In genomic region chrY:14523881-14524245, GRCh38 we compare ENCODE assay signal across 10 cellular contexts. TPM values are rescaled to one million over a fixed set of nuclear protein-coding genes. Genes with fewer than 3 reads are reported as not detected.
DNase-seq lines count a peak whose midpoint lies in the region; ATAC-seq, FAIRE-seq and TF ChIP-seq lines count a peak whose summit lies in the region.
"Had no signal": no experiment of that assay in that cellular context is flagged by ENCODE, and none has a peak within 500 bp of the region (broad histone marks: within the 10 kb centered on the region; RNA-seq: fewer than 3 reads in every experiment).

No MANE protein-coding gene starts in this region.

- peak overlapping the region; percentile 81 for H3K9ac ChIP-seq in HepG2 (ENCODE audit: insufficient read depth, low read depth, low read length)

- POLR2A ChIA-PET in HepG2 (lab: Yijun Ruan, JAX), result interaction anchor here (0.6 kb wide), 1 partner anchor 1862 kb away, joined by 4 read pairs; no protein-coding TSS in a partner anchor
- POLR2A ChIA-PET in RWPE1 (lab: Yijun Ruan, JAX; ENCODE audit: low non-redundant PET), result no interaction called here

- H3K4me3 ChIP-seq in ACC112 (ENCODE audit: low read depth, low read length), result peak overlapping the region; percentile 77
- H3K4me3 ChIP-seq in HepG2 (replicated peaks in 1 of 3; ENCODE audit: insufficient read depth in 1 of 3, low read depth in 2 of 3, low read length in 3 of 3), result peak overlapping the region; percentile 59 to 78 (median 76); a peak in 5 of 6 replicates
- H3K4me3 ChIP-seq: hepatocyte, SK-N-MC had no signal

- no peak for TF ChIP-seq POLR2A in HepG2 (IDR thresholded peaks at IDR 0.05; ENCODE audit: insufficient read depth in 1 of 2, low read depth in 2 of 2, low read length in 2 of 2)

- no peak for FAIRE-seq in HepG2 (lab: Jason Lieb, UNC)

- in situ Hi-C loops in HepG2 (cut with HindIII; ENCODE audit: extremely low pct_ligation_motif_present, low pct_unique_long_range_greater_than_20kb), result no loop called here

- no CpG with 5 or more reads among the region's 21 CpGs for WGBS in HepG2 (ENCODE audit: low lambda C conversion rate)

- H3K9me3 ChIP-seq in HepG2 (ENCODE audit: low read length), result no peaks in the 10 kb centered on the region

- H3K27ac ChIP-seq in ACC112 (ENCODE audit: low read depth, low read length) (no peak overlapping the region), HepG2 (ENCODE audit: extremely low read length, insufficient read depth, low read length) (no peak overlapping the region), RWPE1 (no peak overlapping the region)
- H3K27ac ChIP-seq: hepatocyte, SK-N-MC had no signal

- intact Hi-C loops in HepG2 (cut with micrococcal nuclease; ENCODE audit: unreplicated experiment), result loop anchor here (2.0 kb wide), 1 partner anchor 943 kb away; no protein-coding TSS in a partner anchor

- TSS peak; percentile 84 for BruUV-seq in HepG2 (replicated peaks; lab: Mats Ljungman, UMichigan)

- no peaks in the 10 kb centered on the region for H3K4me1 ChIP-seq in ACC112 (ENCODE audit: control insufficient read depth, insufficient read depth, low read length, unreplicated experiment)
- H3K4me1 ChIP-seq in HepG2 (ENCODE audit: insufficient read depth, low read length), result peaks cover 19% of the 10 kb centered on the region

- CTCF ChIA-PET in HepG2 (lab: Yijun Ruan, JAX; ENCODE audit: low intra/inter-chr PET ratio, low total read pairs) (no interaction called here), RWPE1 (lab: Yijun Ruan, JAX) (no interaction called here)

- peak overlapping the region; percentile 74 for H3K4me2 ChIP-seq in HepG2 (ENCODE audit: low read depth, low read length)
- H3K4me2 ChIP-seq: hepatocyte had no signal

- TF ChIP-seq EP300 in HepG2 (IDR thresholded peaks at IDR 0.05; ENCODE audit: low read depth in 2 of 2, low read length in 2 of 2) (no peak), HepG2 (CRISPR knock-in tag; IDR thresholded peaks at IDR 0.05; ENCODE audit: borderline replicate concordance) (no peak)

- H3K27me3 ChIP-seq in ACC112 (ENCODE audit: insufficient read depth, low read length) (no peaks in the 10 kb centered on the region), HepG2 (ENCODE audit: control insufficient read depth in 1 of 2, insufficient read depth in 2 of 2, low read length in 2 of 2) (no peaks in the 10 kb centered on the region; a peak in 1 of 5 replicates)
- H3K27me3 ChIP-seq: hepatocyte had no signal

- peak overlapping the region; percentile 50 for H2AFZ ChIP-seq in ACC112 (ENCODE audit: low read length, unreplicated experiment)
- H2AFZ ChIP-seq in HepG2 (ENCODE audit: low read length), result no peak overlapping the region
- H2AFZ ChIP-seq: hepatocyte had no signal

- no peak for TF ChIP-seq RAD21 in HepG2 (CRISPR knock-in tag; IDR thresholded peaks at IDR 0.05)

- H3K36me3 ChIP-seq in ACC112 (ENCODE audit: insufficient read depth, low read length) (no peaks in the 10 kb centered on the region), HepG2 (replicated peaks in 1 of 2; ENCODE audit: control insufficient read depth in 1 of 2, insufficient read depth in 2 of 2, low read length in 2 of 2) (no peaks in the 10 kb centered on the region)

- ATAC-seq in GM19372 (IDR thresholded peaks at IDR 0.05; ENCODE audit: low read depth, unreplicated experiment) (peak; percentile 7), HepG2 (peak; percentile 49; the same call in 2 of the 3 replicates), HG02970 (IDR thresholded peaks at IDR 0.05; ENCODE audit: low FRiP score, unreplicated experiment) (no peak)

- TF ChIP-seq CTCF in HepG2 (CRISPR knock-in tag; IDR thresholded peaks at IDR 0.05) (no peak), RWPE1 (conservative IDR thresholded peaks at IDR 0.05; ENCODE audit: low read depth) (no peak)

- H3K79me2 ChIP-seq in ACC112 (ENCODE audit: control insufficient read depth, insufficient read depth, low read length, unreplicated experiment) (peaks cover 2% of the 10 kb centered on the region), HepG2 (ENCODE audit: insufficient read depth, low read length) (peaks cover 14% of the 10 kb centered on the region)
- H3K79me2 ChIP-seq: hepatocyte had no signal

- H4K20me1 ChIP-seq in HepG2 (ENCODE audit: insufficient read depth, low read length), result no peaks in the 10 kb centered on the region; the same call in 1 of the 2 replicates

- peak; percentile 12 to 28 for DNase-seq in activated CD4-positive, alpha-beta T cell treated with anti-CD3 and anti-CD28 coated beads, Interleukin-2, amount 50 U/mL, for 48 hours
- DNase-seq in HepG2 (ENCODE audit: low spot score) (no peak), RWPE1 (ENCODE audit: low spot score) (no peak), ureter (ENCODE audit: low spot score) (no peak)
- DNase-seq in effector CD8-positive, alpha-beta T cell (lab: John Stamatoyannopoulos, UW), result no peak

TF ChIP-seq in HepG2, 621 proteins besides CTCF, POLR2A, EP300 and RAD21 (continues in another document):
- TF ChIP-seq MAFF (IDR thresholded peaks at IDR 0.05; ENCODE audit: low read depth, low read length) (no peak), NFE2L2 (IDR thresholded peaks at IDR 0.05; ENCODE audit: low read length) (no peak), AFF4 (CRISPR knock-in tag; IDR thresholded peaks at IDR 0.05) (no peak), SALL1 (CRISPR knock-in tag; IDR thresholded peaks at IDR 0.05) (no peak), FIP1L1 (IDR thresholded peaks at IDR 0.05; ENCODE audit: borderline replicate concordance, insufficient read depth, low read depth, low read length) (no peak), ZNF230 (CRISPR knock-in tag; IDR thresholded peaks at IDR 0.05) (no peak), ZNF839 (CRISPR knock-in tag; IDR thresholded peaks at IDR 0.05; ENCODE audit: borderline replicate concordance) (no peak)

RNA-seq across cellular contexts. Expression of gene NLGN4Y, which starts 0.5 kb away (rescaled TPM):
- total RNA-seq in HepG2 (2016; rRNA removed; fragmentation: Illumina TruSeq; extraction: Trizol) (13.0 and 16.5 TPM in 2 replicates), ureter (not detected)
- 27.6 and 28.7 TPM in 2 replicates for total RNA-seq in HepG2 (2016; cell fraction: cytosol; rRNA removed; fragmentation: Illumina TruSeq; extraction: Trizol; ENCODE audit: low read depth)
- total RNA-seq in HepG2 (2016; cell fraction: insoluble cytoplasmic fraction; rRNA removed; fragmentation: Illumina TruSeq; extraction: Trizol), result 10.5 and 15.3 TPM in 2 replicates
- 16.0 and 17.7 TPM in 2 replicates for total RNA-seq in HepG2 (2016; cell fraction: membrane; rRNA removed; fragmentation: Illumina TruSeq; extraction: Trizol)
- total RNA-seq in HepG2 (2016; cell fraction: nucleus; rRNA removed; fragmentation: Illumina TruSeq; extraction: Trizol), result 32.7 and 36.3 TPM in 2 replicates
- polyA plus RNA-seq in HepG2 (2011; rRNA removed), result 6.0 and 6.6 TPM in 2 replicates
- polyA plus RNA-seq in HepG2 (2011; cell fraction: cytosol; rRNA removed), result 7.5 and 9.3 TPM in 2 replicates
- polyA plus RNA-seq in HepG2 (2011; cell fraction: nucleus; rRNA removed), result 6.6 and 7.8 TPM in 2 replicates
- polyA plus RNA-seq in HepG2 (2012), result 7.6 and 9.9 TPM in 2 replicates
- 4.0 and 4.1 TPM in 2 replicates for polyA plus RNA-seq in HepG2 (2016; cell fraction: cytosol; fragmentation: Illumina TruSeq; extraction: Trizol; ENCODE audit: low read depth)
- polyA plus RNA-seq in HepG2 (2016; cell fraction: insoluble cytoplasmic fraction; fragmentation: Illumina TruSeq; extraction: Trizol; ENCODE audit: low read depth), result 4.2 and 6.0 TPM in 2 replicates
- 3.2 and 4.4 TPM in 2 replicates for polyA plus RNA-seq in HepG2 (2016; cell fraction: membrane; fragmentation: Illumina TruSeq; extraction: Trizol; ENCODE audit: low read depth)
- 6.1 and 7.8 TPM in 2 replicates for polyA plus RNA-seq in HepG2 (2016; cell fraction: nucleus; fragmentation: Illumina TruSeq; extraction: Trizol; ENCODE audit: insufficient read depth, low read depth)
- polyA minus RNA-seq in HepG2 (2011; rRNA and poly(A)+ RNA removed; ENCODE audit: low replicate concordance), result 50.9 TPM in 1 of 2 replicates, not detected in the other
- 9.8 and 12.3 TPM in 2 replicates for polyA minus RNA-seq in HepG2 (2011; cell fraction: cytosol; rRNA and poly(A)+ RNA removed)
- 54.1 and 74.3 TPM in 2 replicates for polyA minus RNA-seq in HepG2 (2011; cell fraction: nucleus; rRNA and poly(A)+ RNA removed)
- total RNA-seq: hepatocyte had no signal
- polyA plus RNA-seq: hepatocyte had no signal

Comparison
In these comparisons a context has a peak if more than half of its experiments do, and no peak if none do; other contexts are left out.
1. DNase-seq: peak in activated CD4-positive, alpha-beta T cell treated with anti-CD3 and anti-CD28 coated beads, Interleukin-2, amount 50 U/mL, for 48 hours (2 of 2); none in HepG2 (single experiment), effector CD8-positive, alpha-beta T cell (single experiment), RWPE1 (single experiment) and ureter (single experiment).